1 cellular context compared by ENCODE assay signal in genomic region chr3:129625071-129625874, GRCh38.
A peak's percentile ranks its signal among the peaks of the same experiment; 100 is the strongest.
TF ChIP-seq lines count a peak whose summit lies in the region.

No MANE protein-coding gene starts in this region.

TF ChIP-seq in HepG2, 621 proteins besides CTCF, POLR2A, EP300 and RAD21 (continued from another document and continues in another):
- TF ChIP-seq THAP9 (CRISPR knock-in tag; IDR thresholded peaks at IDR 0.05; ENCODE audit: borderline replicate concordance) (no peak), TFE3 (CRISPR knock-in tag; IDR thresholded peaks at IDR 0.05) (no peak), SYNCRIP (IDR thresholded peaks at IDR 0.05; ENCODE audit: insufficient read depth, low read depth, low read length) (no peak), GLI4 (CRISPR knock-in tag; IDR thresholded peaks at IDR 0.05; ENCODE audit: borderline replicate concordance) (no peak), ZBTB20 (CRISPR knock-in tag; IDR thresholded peaks at IDR 0.05; ENCODE audit: borderline replicate concordance, low read depth) (no peak), ZNF839 (CRISPR knock-in tag; IDR thresholded peaks at IDR 0.05; ENCODE audit: borderline replicate concordance) (no peak), ZNF773 (CRISPR knock-in tag; IDR thresholded peaks at IDR 0.05; ENCODE audit: borderline replicate concordance) (no peak), HES4 (CRISPR knock-in tag; IDR thresholded peaks at IDR 0.05; ENCODE audit: borderline replicate concordance) (0 out of 2 replicates have a peak, but pooled peaks have one; percentile 58), CHD4 (IDR thresholded peaks at IDR 0.05; ENCODE audit: borderline replicate concordance, low read length) (no peak), DBP (CRISPR knock-in tag; IDR thresholded peaks at IDR 0.05; ENCODE audit: not compliant biosample characterization) (no peak), USF2 (IDR thresholded peaks at IDR 0.05; ENCODE audit: low read depth, low read length) (no peak), USF2 (CRISPR knock-in tag; IDR thresholded peaks at IDR 0.05; ENCODE audit: borderline replicate concordance) (no peak), ZBTB49 (CRISPR knock-in tag; IDR thresholded peaks at IDR 0.05; ENCODE audit: borderline replicate concordance) (no peak), ZMYM4 (CRISPR knock-in tag; IDR thresholded peaks at IDR 0.05) (no peak), ZZZ3 (CRISPR knock-in tag; IDR thresholded peaks at IDR 0.05; ENCODE audit: borderline replicate concordance) (no peak), HNF4A (CRISPR knock-in tag; IDR thresholded peaks at IDR 0.05) (no peak), ZNF276 (CRISPR knock-in tag; IDR thresholded peaks at IDR 0.05; ENCODE audit: low read depth) (no peak), NFATC3 (CRISPR knock-in tag; IDR thresholded peaks at IDR 0.05) (no peak), HOXD1 (CRISPR knock-in tag; IDR thresholded peaks at IDR 0.05) (no peak), GATAD2A (CRISPR knock-in tag; IDR thresholded peaks at IDR 0.05) (no peak), MXI1 (IDR thresholded peaks at IDR 0.05; ENCODE audit: borderline replicate concordance, low read depth, low read length) (no peak), SRSF1 (optimal IDR thresholded peaks at IDR 0.05; ENCODE audit: low read depth, low read length) (no peak), DDIT3 (CRISPR knock-in tag; IDR thresholded peaks at IDR 0.05) (no peak), ZNF816 (CRISPR knock-in tag; IDR thresholded peaks at IDR 0.05; ENCODE audit: borderline replicate concordance) (no peak), TCF7 (IDR thresholded peaks at IDR 0.05; ENCODE audit: low read depth) (no peak), SNRNP70 (IDR thresholded peaks at IDR 0.05; ENCODE audit: low read depth, low read length) (no peak), SIN3A (IDR thresholded peaks at IDR 0.05; ENCODE audit: borderline replicate concordance, low read depth, low read length) (0 out of 2 replicates have a peak, but pooled peaks have one; percentile 33), SMC3 (IDR thresholded peaks at IDR 0.05; ENCODE audit: low read length) (no peak), ZMYM3 (CRISPR knock-in tag; IDR thresholded peaks at IDR 0.05) (no peak), FLYWCH1 (CRISPR knock-in tag; IDR thresholded peaks at IDR 0.05) (no peak), ATF6 (CRISPR knock-in tag; conservative IDR thresholded peaks at IDR 0.05) (no peak), CAMTA2 (CRISPR knock-in tag; IDR thresholded peaks at IDR 0.05; ENCODE audit: borderline replicate concordance) (no peak), NR2F2 (IDR thresholded peaks at IDR 0.05; ENCODE audit: borderline replicate concordance, low read depth) (no peak), SMAD1 (CRISPR knock-in tag; IDR thresholded peaks at IDR 0.05; ENCODE audit: borderline replicate concordance, low read depth) (0 out of 2 replicates have a peak, but pooled peaks have one; percentile 78), ZNF644 (CRISPR knock-in tag; IDR thresholded peaks at IDR 0.05; ENCODE audit: low read depth) (no peak), TAF1 (CRISPR knock-in tag; IDR thresholded peaks at IDR 0.05) (no peak), RFX1 (IDR thresholded peaks at IDR 0.05) (no peak), HNRNPH1 (optimal IDR thresholded peaks at IDR 0.05; ENCODE audit: low read depth, low read length) (no peak), PLRG1 (conservative IDR thresholded peaks at IDR 0.05) (no peak), SAP130 (CRISPR knock-in tag; IDR thresholded peaks at IDR 0.05; ENCODE audit: low read depth) (no peak; the same call in 1 of the 2 replicates), MAFG (CRISPR knock-in tag; IDR thresholded peaks at IDR 0.05) (no peak), FOXM1 (CRISPR knock-in tag; IDR thresholded peaks at IDR 0.05) (no peak), PHF20 (CRISPR knock-in tag; IDR thresholded peaks at IDR 0.05) (no peak), ETV5 (CRISPR knock-in tag; IDR thresholded peaks at IDR 0.05; ENCODE audit: borderline replicate concordance) (peak; percentile 9; the same call in 1 of the 2 replicates), GZF1 (CRISPR knock-in tag; IDR thresholded peaks at IDR 0.05) (no peak), ZNF703 (CRISPR knock-in tag; IDR thresholded peaks at IDR 0.05; ENCODE audit: borderline replicate concordance) (no peak), ZNF879 (CRISPR knock-in tag; IDR thresholded peaks at IDR 0.05) (no peak), ZFP62 (CRISPR knock-in tag; IDR thresholded peaks at IDR 0.05) (no peak), RFX3 (CRISPR knock-in tag; IDR thresholded peaks at IDR 0.05) (no peak), ZSCAN29 (CRISPR knock-in tag; conservative IDR thresholded peaks at IDR 0.05) (0 out of 2 replicates have a peak, but pooled peaks have one; percentile 24), HOXA5 (CRISPR knock-in tag; IDR thresholded peaks at IDR 0.05) (no peak), KAT8 (CRISPR knock-in tag; IDR thresholded peaks at IDR 0.05) (no peak), RARG (CRISPR knock-in tag; IDR thresholded peaks at IDR 0.05; ENCODE audit: low read depth) (no peak), ZNF501 (CRISPR knock-in tag; IDR thresholded peaks at IDR 0.05) (no peak), ZNF781 (CRISPR knock-in tag; IDR thresholded peaks at IDR 0.05; ENCODE audit: borderline replicate concordance, not compliant biosample characterization) (peak; percentile 7), ZNF569 (CRISPR knock-in tag; IDR thresholded peaks at IDR 0.05; ENCODE audit: borderline replicate concordance) (no peak), SKIL (CRISPR knock-in tag; IDR thresholded peaks at IDR 0.05; ENCODE audit: borderline replicate concordance) (no peak), FOXC1 (CRISPR knock-in tag; IDR thresholded peaks at IDR 0.05; ENCODE audit: borderline replicate concordance) (peak; percentile 59; the same call in 1 of the 2 replicates), CREB1 (IDR thresholded peaks at IDR 0.05) (no peak), CREB1 (CRISPR knock-in tag; IDR thresholded peaks at IDR 0.05) (no peak)
